25 cellular contexts compared by ENCODE assay signal in the genomic region with DNA sequence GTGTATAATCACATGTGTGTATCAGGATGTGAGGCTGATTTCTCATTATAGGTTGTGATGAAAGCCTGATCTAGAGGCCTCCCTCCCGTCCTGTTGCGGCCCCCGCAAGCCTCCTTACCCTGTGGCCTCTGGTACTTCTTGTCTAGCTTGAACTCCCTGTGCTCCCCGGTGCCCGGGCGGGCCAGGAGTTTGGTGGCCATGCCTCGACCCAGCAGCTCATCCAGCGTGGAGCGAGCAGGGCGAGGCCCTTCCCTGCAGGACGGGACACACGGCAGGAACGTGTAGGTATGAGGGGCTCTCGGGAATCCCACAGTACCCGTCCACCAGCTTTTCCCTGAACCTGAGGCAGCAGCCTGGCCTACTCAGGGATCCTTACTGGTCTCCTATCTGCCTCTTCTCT. TPM values are rescaled to one million over a fixed set of nuclear protein-coding genes. Genes with fewer than 3 reads are reported as not detected.
DNase-seq lines count a peak whose midpoint lies in the region; ATAC-seq, FAIRE-seq and TF ChIP-seq lines count a peak whose summit lies in the region.
"Had no signal": no experiment of that assay in that cellular context is flagged by ENCODE, and none has a peak within 500 bp of the region (broad histone marks: within the 10 kb centered on the region; RNA-seq: fewer than 3 reads in every experiment).

No MANE protein-coding gene starts in this region.

- no peak overlapping the region for H2AFZ ChIP-seq in osteoblast (ENCODE audit: low read length)

- H3K27ac ChIP-seq in esophagus squamous epithelium (peak overlapping the region in 3 of 4 donors; percentile 72 to 81 (median 77)), osteoblast (ENCODE audit: low read depth, low read length) (no peak overlapping the region)
- H3K27ac ChIP-seq: A549 had no signal

- H3K9me3 ChIP-seq in esophagus squamous epithelium, result no peaks in the 10 kb centered on the region
- H3K9me3 ChIP-seq in osteoblast (ENCODE audit: low read depth, low read length), result no peaks in the 10 kb centered on the region
- H3K9me3 ChIP-seq: A549; BE2C; BLaER1 treated with 17β-estradiol and CSF1 and Interleukin-3, amounts not matched to agents 10 nM and 100 nM had no signal

- no peak for ATAC-seq in HG02763 (IDR thresholded peaks at IDR 0.05; ENCODE audit: unreplicated experiment)
- ATAC-seq: A549, GM12878 had no signal

- no peaks in the 10 kb centered on the region for H3K79me2 ChIP-seq in osteoblast (ENCODE audit: insufficient read depth, low read length)

- no peak for FAIRE-seq in frontal cortex (lab: Jason Lieb, UNC)
- FAIRE-seq: A549, D721Med, GM12878, GM18507, H54 had no signal

- H3K27me3 ChIP-seq in H7 (ENCODE audit: control insufficient read depth, insufficient read depth, low read length), result no peaks in the 10 kb centered on the region
- H3K27me3 ChIP-seq in esophagus squamous epithelium, result no peaks in the 10 kb centered on the region
- H3K27me3 ChIP-seq in osteoblast (ENCODE audit: insufficient read depth, low read length), result no peaks in the 10 kb centered on the region
- H3K27me3 ChIP-seq: BE2C; BLaER1 treated with 17β-estradiol and CSF1 and Interleukin-3, amounts not matched to agents 10 nM and 100 nM had no signal

- TF ChIP-seq CTCF in esophagus squamous epithelium (IDR thresholded peaks at IDR 0.05) (no peak), osteoblast (IDR thresholded peaks at IDR 0.05; ENCODE audit: extremely low read depth, low read depth, low read length) (no peak)

- peak; percentile 31 for DNase-seq in H7
- DNase-seq in esophagus squamous epithelium (lab: John Stamatoyannopoulos, UW), result no peak
- DNase-seq in osteoblast (ENCODE audit: insufficient read length, low spot score, missing footprints), result peak; percentile 42
- no peak for DNase-seq in RKO (ENCODE audit: low spot score)
- DNase-seq in SHP77 treated with DMSO at 0.1 percent for 48 hours (lab: John Stamatoyannopoulos, UW), result no peak
- no peak for DNase-seq in frontal cortex (ENCODE audit: low spot score in 2 of 2)
- DNase-seq: 8988T; ACHN; AML-193; BE2C; CD4-positive, alpha-beta T cell; CD8-positive, alpha-beta memory T cell; DMS 273 treated with DMSO at 0.1 percent for 48 hours; DMS79; EL; GDM1; GOT3; HCEC 1CT had no signal

- H3K36me3 ChIP-seq in H7 (replicated peaks; ENCODE audit: control insufficient read depth, insufficient read depth, low read length) (peaks cover 8% of the 10 kb centered on the region), esophagus squamous epithelium (peaks cover 0 to 45% (median 0%) of the 10 kb centered on the region in 3 donors), osteoblast (ENCODE audit: insufficient read depth, low read length) (peaks cover 16% of the 10 kb centered on the region)
- H3K36me3 ChIP-seq: BE2C had no signal

- 84 to 95% methylated on average over 11 to 13 of the region's 15 CpGs for WGBS in esophagus squamous epithelium, 2 donors

- H3K4me1 ChIP-seq in esophagus squamous epithelium (peaks cover 7 to 41% (median 11%) of the 10 kb centered on the region in 3 donors), osteoblast (ENCODE audit: insufficient read depth, low read length) (no peaks in the 10 kb centered on the region)
- H3K4me1 ChIP-seq: A549, BE2C had no signal

- H3K4me3 ChIP-seq in H7 (ENCODE audit: insufficient read depth, low read depth, low read length) (no peak overlapping the region), esophagus squamous epithelium (no peak overlapping the region), osteoblast (ENCODE audit: insufficient read depth, low read length) (no peak overlapping the region)
- H3K4me3 ChIP-seq: A549; BLaER1 treated with 17β-estradiol and CSF1 and Interleukin-3, amounts not matched to agents 10 nM and 100 nM; GM12878 had no signal

- H4K20me1 ChIP-seq in osteoblast (ENCODE audit: insufficient read depth, low read length), result no peaks in the 10 kb centered on the region
- H4K20me1 ChIP-seq: BLaER1 treated with 17β-estradiol and CSF1 and Interleukin-3, amounts not matched to agents 10 nM and 100 nM had no signal

- H3K4me2 ChIP-seq in osteoblast (ENCODE audit: insufficient read depth, low read length), result no peak overlapping the region
- H3K4me2 ChIP-seq: A549 had no signal

- intact Hi-C loops in esophagus squamous epithelium (cut with DNase I), result no loop called here

- no peak for TF ChIP-seq POLR2A in esophagus squamous epithelium (IDR thresholded peaks at IDR 0.05)

RNA-seq across cellular contexts. Expression of a gene that starts 14.9 kb away (rescaled TPM):
- 17.9 and 27.7 TPM in 2 replicates for total RNA-seq in H7 (2014; rRNA removed; shearing (Covaris generic))
- 10 to 100 TPM; 13.9 to 18.3 (median 15.5) TPM for total RNA-seq in esophagus squamous epithelium
- 14.1 and 17.1 TPM in 2 replicates for total RNA-seq in osteoblast
- 11.4 TPM for total RNA-seq in frontal cortex

RNA-seq across cellular contexts. Expression of a gene that starts 21.2 kb away (rescaled TPM):
- 100 and 125 TPM in 2 replicates for total RNA-seq in H7 (2014; rRNA removed; shearing (Covaris generic))
- 10 to 100 TPM; 40.2 to 49.2 (median 41.0) TPM for total RNA-seq in esophagus squamous epithelium
- 36.6 and 37.1 TPM in 2 replicates for total RNA-seq in osteoblast
- total RNA-seq in frontal cortex, result 32.2 TPM

RNA-seq across cellular contexts. Expression of a gene that starts 29.2 kb away (rescaled TPM):
- total RNA-seq in H7 (2014; rRNA removed; shearing (Covaris generic)), result 66.4 and 69.4 TPM in 2 replicates
- total RNA-seq in esophagus squamous epithelium, result 10 to 100 TPM; 17.3 to 24.6 (median 19.6) TPM
- total RNA-seq in osteoblast, result 22.8 and 23.3 TPM in 2 replicates
- 11.8 TPM for total RNA-seq in frontal cortex

RNA-seq across cellular contexts. Expression of a gene that starts 47.5 kb away (rescaled TPM):
- 8.5 and 14.1 TPM in 2 replicates for total RNA-seq in H7 (2014; rRNA removed; shearing (Covaris generic))
- 10 to 100 TPM; 19.5 to 33.4 (median 25.5) TPM for total RNA-seq in esophagus squamous epithelium
- 21.7 and 22.4 TPM in 2 replicates for total RNA-seq in osteoblast
- total RNA-seq in frontal cortex, result 13.9 TPM

RNA-seq across cellular contexts. Expression of a gene that starts 53.1 kb away (rescaled TPM):
- total RNA-seq in H7 (2014; rRNA removed; shearing (Covaris generic)), result 35.1 and 38.3 TPM in 2 replicates
- 10 to 100 TPM; 46.9 to 73.3 (median 62.3) TPM for total RNA-seq in esophagus squamous epithelium
- 59.2 and 59.4 TPM in 2 replicates for total RNA-seq in osteoblast
- 98.2 TPM for total RNA-seq in frontal cortex

Comparison
In these comparisons a context has a peak if more than half of its experiments do, and no peak if none do; other contexts are left out.
1. DNase-seq: peak in H7 (single experiment) and osteoblast (single experiment); none in esophagus squamous epithelium (single experiment), RKO (single experiment), SHP77 treated with DMSO at 0.1 percent for 48 hours (single experiment) and frontal cortex (0 of 2).